ENCODE assay signal across 15 cellular contexts in the genomic region with DNA sequence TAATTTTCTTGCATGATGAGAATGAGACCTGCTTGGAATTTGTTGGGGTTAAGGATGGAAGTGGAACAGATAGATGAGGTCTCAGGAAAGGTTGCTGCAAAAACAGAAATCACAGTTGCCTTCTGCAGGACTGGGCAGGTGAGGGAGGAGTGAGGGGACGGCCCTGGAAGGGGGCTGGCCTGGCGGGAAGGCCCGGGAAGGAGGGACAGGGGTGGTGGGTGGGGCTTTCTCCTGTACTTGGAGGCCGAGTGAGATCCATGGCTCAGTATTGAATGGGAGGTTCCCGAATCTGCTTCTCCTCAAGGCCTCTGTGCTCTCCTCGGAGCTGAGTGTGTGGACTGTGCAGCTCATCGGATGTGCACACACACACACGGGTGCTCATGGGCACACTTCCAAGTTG. TPM values are rescaled to one million over a fixed set of nuclear protein-coding genes. Genes with fewer than 3 reads are reported as not detected.
"Had no signal": no experiment of that assay in that cellular context is flagged by ENCODE, and none has a peak within 500 bp of the region (broad histone marks: within the 10 kb centered on the region; RNA-seq: fewer than 3 reads in every experiment).

No MANE protein-coding gene starts in this region.

RNA-seq across cellular contexts. Expression of a gene that starts 44.8 kb away (rescaled TPM):
- total RNA-seq: activated B cell treated with CpG ODN at 0.5 μM for 24 hours; activated CD4-positive, alpha-beta memory T cell treated with anti-CD3 and anti-CD28 coated beads for 36 hours; activated CD4-positive, alpha-beta T cell treated with anti-CD3 and anti-CD28 coated beads, Interleukin-2, amount 10 ng/mL, durations not matched to agents 24 days and 14 days; activated CD8-positive, alpha-beta memory T cell treated with anti-CD3 and anti-CD28 coated beads for 36 hours; activated CD8-positive, alpha-beta T cell treated with anti-CD3 and anti-CD28 coated beads for 36 hours; activated naive CD8-positive, alpha-beta T cell treated with anti-CD3 and anti-CD28 coated beads, Interleukin-2, amount 10 ng/mL, durations not matched to agents 7 days and 5 days; activated T-helper 2 cell treated with anti-CD3 and anti-CD28 coated beads, Interferon-gamma antibody, Interleukin-2, Interleukin-4, amounts not matched to agents 10 μg/mL and 5 μg/mL and 100 μg/mL, durations not matched to agents 14 hours and 24 hours and 36 hours; ascending aorta; bronchial epithelial cell; cardiac muscle cell; T-cell; T-helper 1 cell treated with Interleukin-12 subunit alpha and Interleukin-12 subunit beta and Interleukin-4 antibody, amounts not matched to agents 30 ng/mL and 1 ng/mL, for 36 hours; T-helper 17 cell; T-helper 2 cell treated with Interferon-gamma antibody and Interleukin-4, amounts not matched to agents 100 ng/mL and 5 ng/mL, for 36 hours had no signal
- polyA plus RNA-seq: adipose tissue, cardiac muscle cell had no signal
